In genomic region chr6:85079761-85080160, GRCh38 we compare ENCODE assay signal across 6 cellular contexts.
"Had no signal": no experiment of that assay in that cellular context is flagged by ENCODE, and none has a peak within 500 bp of the region (broad histone marks: within the 10 kb centered on the region; RNA-seq: fewer than 3 reads in every experiment).

No MANE protein-coding gene starts in this region.

- H3K9me3 ChIP-seq: HAP-1 had no signal

- H3K36me3 ChIP-seq: HAP-1 had no signal

- H3K4me1 ChIP-seq: HAP-1 had no signal

- H3K4me3 ChIP-seq: GM23248, HAP-1, K562 had no signal

- H3K27ac ChIP-seq: GM23248 had no signal

- H2AFZ ChIP-seq: GM23248 had no signal

- H3K9ac ChIP-seq: GM23248 had no signal

- DNase-seq: GM23248, GOT3, H7, IMR-90 had no signal
